23 cellular contexts compared by ENCODE assay signal in genomic region chr14:74538411-74539391, GRCh38. TPM values are rescaled to one million over a fixed set of nuclear protein-coding genes. Genes with fewer than 3 reads are reported as not detected.
DNase-seq lines count a peak whose midpoint lies in the region; ATAC-seq, FAIRE-seq and TF ChIP-seq lines count a peak whose summit lies in the region.
"Had no signal": no experiment of that assay in that cellular context is flagged by ENCODE, and none has a peak within 500 bp of the region (broad histone marks: within the 10 kb centered on the region; RNA-seq: fewer than 3 reads in every experiment).

No MANE protein-coding gene starts in this region.

- H3K4me2 ChIP-seq in mesendoderm (ENCODE audit: low read length), result no peak overlapping the region

- H3K79me2 ChIP-seq in mesendoderm (ENCODE audit: control insufficient read depth, insufficient read depth, low read length), result no peaks in the 10 kb centered on the region

- no peak overlapping the region for H2AK5ac ChIP-seq in mesendoderm (ENCODE audit: low read length)

- H3K9me3 ChIP-seq in tibial artery, result no peaks in the 10 kb centered on the region
- H3K9me3 ChIP-seq: BLaER1 treated with 17β-estradiol and CSF1 and Interleukin-3, amounts not matched to agents 10 nM and 100 nM; Peyer's patch had no signal

- DNase-seq in RWPE1 (ENCODE audit: low spot score) (no peak), bronchial epithelial cell (ENCODE audit: low read depth) (no peak), mesendoderm (no peak), tibial artery (no peak), NCI-H446 treated with DMSO at 0.1 percent for 48 hours (lab: John Stamatoyannopoulos, UW) (no peak), omental fat pad (ENCODE audit: low spot score) (no peak)
- DNase-seq: Calu3; CD4-positive, alpha-beta memory T cell; DMS153; GM23248; HCEC 1CT; MM.1S; NCI-H1092; NCI-H1436; NCI-H2029; NCI-H2171; NCI-H345; NCI-H524 treated with DMSO at 0.1 percent for 48 hours had no signal

- intact Hi-C loops in tibial artery (cut with DNase I; ENCODE audit: low total_unique reads), result no loop called here

- TF ChIP-seq CTCF in RWPE1 (conservative IDR thresholded peaks at IDR 0.05; ENCODE audit: low read depth), result no peak
- TF ChIP-seq CTCF in bronchial epithelial cell (IDR thresholded peaks at IDR 0.05; ENCODE audit: insufficient read depth, low read length, severe bottlenecking), result no peak
- no peak for TF ChIP-seq CTCF in tibial artery (IDR thresholded peaks at IDR 0.05)
- no peak for TF ChIP-seq CTCF in omental fat pad (IDR thresholded peaks at IDR 0.05)

- WGBS in mesendoderm (ENCODE audit: extremely low coverage, insufficient coverage, low lambda C conversion rate), result no CpG with 5 or more reads among the region's 11 CpGs

- H3K27me3 ChIP-seq in bronchial epithelial cell (ENCODE audit: control insufficient read depth, insufficient read depth, low read length) (no peaks in the 10 kb centered on the region), mesendoderm (ENCODE audit: insufficient read depth, low read length, poor library complexity) (no peaks in the 10 kb centered on the region), tibial artery (no peaks in the 10 kb centered on the region)
- H3K27me3 ChIP-seq: BLaER1 treated with 17β-estradiol and CSF1 and Interleukin-3, amounts not matched to agents 10 nM and 100 nM; Peyer's patch had no signal

- no peak for ATAC-seq in HG03095 (IDR thresholded peaks at IDR 0.05; ENCODE audit: unreplicated experiment)
- no peak for ATAC-seq in GM19395 (IDR thresholded peaks at IDR 0.05; ENCODE audit: unreplicated experiment)
- no peak for ATAC-seq in omental fat pad (ENCODE audit: low FRiP score)

- H3K27ac ChIP-seq in RWPE1 (peak overlapping the region; percentile 50; the same call in 1 of the 2 replicates), mesendoderm (ENCODE audit: low read depth, low read length) (no peak overlapping the region), tibial artery (peak overlapping the region; percentile 33 to 56)
- H3K27ac ChIP-seq: BLaER1 treated with 17β-estradiol and CSF1 and Interleukin-3, amounts not matched to agents 10 nM and 100 nM; GM23248; Peyer's patch had no signal

- H2BK5ac ChIP-seq in mesendoderm (ENCODE audit: low read length), result no peak overlapping the region

- no peaks in the 10 kb centered on the region for H3K36me3 ChIP-seq in bronchial epithelial cell (ENCODE audit: control insufficient read depth, insufficient read depth, low read length)
- H3K36me3 ChIP-seq in mesendoderm (ENCODE audit: control insufficient read depth, insufficient read depth, low read length), result no peaks in the 10 kb centered on the region
- peaks cover 3 to 57% (median 11%) of the 10 kb centered on the region in 3 donors for H3K36me3 ChIP-seq in tibial artery
- H3K36me3 ChIP-seq: BLaER1 treated with 17β-estradiol and CSF1 and Interleukin-3, amounts not matched to agents 10 nM and 100 nM; Peyer's patch had no signal

- H2BK120ac ChIP-seq in mesendoderm (ENCODE audit: low read depth, low read length), result no peak overlapping the region

- no peak overlapping the region for H3K56ac ChIP-seq in mesendoderm (ENCODE audit: low read length)

- POLR2A ChIA-PET in RWPE1 (lab: Yijun Ruan, JAX; ENCODE audit: low non-redundant PET), result no interaction called here

- CTCF ChIA-PET in RWPE1 (lab: Yijun Ruan, JAX), result interaction anchor here (0.6 kb wide), 1 partner anchor 106 kb away, joined by 3 read pairs; no protein-coding TSS in a partner anchor

- H2BK15ac ChIP-seq in mesendoderm (replicated peaks; ENCODE audit: low read depth), result no peak overlapping the region

- peak overlapping the region; percentile 66 for H3K23ac ChIP-seq in mesendoderm (ENCODE audit: low read length)

- no peak overlapping the region for H3K4me3 ChIP-seq in bronchial epithelial cell (ENCODE audit: low read depth, low read length)
- no peak overlapping the region for H3K4me3 ChIP-seq in mesendoderm (ENCODE audit: low read length)
- no peak overlapping the region for H3K4me3 ChIP-seq in tibial artery
- H3K4me3 ChIP-seq: BLaER1 treated with 17β-estradiol and CSF1 and Interleukin-3, amounts not matched to agents 10 nM and 100 nM; GM23248; Peyer's patch had no signal

- no peak overlapping the region for H4K5ac ChIP-seq in mesendoderm (ENCODE audit: low read length)

- H3K18ac ChIP-seq in mesendoderm (ENCODE audit: low read length), result no peak overlapping the region

- no peak overlapping the region for H3K4ac ChIP-seq in mesendoderm (ENCODE audit: low read depth, low read length)

- no peaks in the 10 kb centered on the region for H3K4me1 ChIP-seq in mesendoderm (ENCODE audit: control insufficient read depth, low read depth, low read length)
- H3K4me1 ChIP-seq in tibial artery, result peaks cover 0 to 6% (median 0%) of the 10 kb centered on the region in 4 donors
- H3K4me1 ChIP-seq: Peyer's patch had no signal

- no peak overlapping the region for H3K9ac ChIP-seq in mesendoderm (ENCODE audit: low read length)
- H3K9ac ChIP-seq: BLaER1 treated with 17β-estradiol and CSF1 and Interleukin-3, amounts not matched to agents 10 nM and 100 nM; GM23248 had no signal

- peak; percentile 83 for FAIRE-seq in bronchial epithelial cell (lab: Jason Lieb, UNC)
- FAIRE-seq: GM12891 had no signal

- H3K79me1 ChIP-seq in mesendoderm (ENCODE audit: low read length), result no peaks in the 10 kb centered on the region

- H4K8ac ChIP-seq in mesendoderm (ENCODE audit: low read depth, low read length), result no peak overlapping the region

RNA-seq across cellular contexts. Expression of gene ISCA2, which starts 45.1 kb away (rescaled TPM):
- total RNA-seq in bronchial epithelial cell, result 8.6 and 11.3 TPM in 2 replicates
- 36.8 TPM for polyA plus RNA-seq in mesendoderm (2013, experiment 1 of 2)
- polyA plus RNA-seq in mesendoderm (2013, experiment 2 of 2), result 34.3 TPM
- total RNA-seq in omental fat pad, result 10 to 100 TPM in 1 of 4 donors, 1 to 10 TPM in 3; 7.0 to 11.2 (median 9.2) TPM

RNA-seq across cellular contexts. Expression of gene NPC2, which starts 45.6 kb away (rescaled TPM):
- total RNA-seq in bronchial epithelial cell (154 and 191 TPM in 2 replicates), omental fat pad (100 to 1,000 TPM; 271 to 717 (median 546) TPM)
- polyA plus RNA-seq in mesendoderm (2013, experiment 1 of 2), result 266 TPM
- polyA plus RNA-seq in mesendoderm (2013, experiment 2 of 2), result 248 TPM
